ENCODE assay signal across 24 cellular contexts in genomic region chr17:57774872-57775271, GRCh38. TPM values are rescaled to one million over a fixed set of nuclear protein-coding genes. Genes with fewer than 3 reads are reported as not detected.
"Had no signal": no experiment of that assay in that cellular context is flagged by ENCODE, and none has a peak within 500 bp of the region (broad histone marks: within the 10 kb centered on the region; RNA-seq: fewer than 3 reads in every experiment).

No MANE protein-coding gene starts in this region.

- ATAC-seq: heart left ventricle; left colon; left ventricle myocardium superior; natural killer cell treated with Interleukin-12 subunit alpha and Interleukin-12 subunit beta and Interleukin-15 and Interleukin-18, amount 100 ng/mL, for 72 hours; stimulated activated naive B cell treated with anti-CD40 and anti-IgM and Interleukin-4, amounts not matched to agents 10 μg/mL and 1 μg/mL and 100 μg/mL, for 72 hours; stimulated activated naive CD8-positive, alpha-beta T cell treated with anti-CD3 and anti-CD28 coated beads, Interleukin-15, amount 100 ng/mL, for 72 hours; upper lobe of right lung had no signal

- H3K4me3 Mint-ChIP-seq: natural killer cell treated with Interleukin-12 subunit alpha and Interleukin-12 subunit beta and Interleukin-15 and Interleukin-18, amount 100 ng/mL, for 72 hours; stimulated activated naive B cell treated with anti-CD40 and anti-IgM and Interleukin-4, amounts not matched to agents 10 μg/mL and 1 μg/mL and 100 μg/mL, for 72 hours; stimulated activated naive CD8-positive, alpha-beta T cell treated with anti-CD3 and anti-CD28 coated beads, Interleukin-15, amount 100 ng/mL, for 72 hours had no signal

- H3K36me3 ChIP-seq: heart left ventricle, sigmoid colon, tibial nerve, upper lobe of right lung, vagina had no signal

- H3K4me1 Mint-ChIP-seq: stimulated activated naive CD8-positive, alpha-beta T cell treated with anti-CD3 and anti-CD28 coated beads, Interleukin-15, amount 100 ng/mL, for 72 hours had no signal

- H3K27me3 ChIP-seq: sigmoid colon, testis, tibial nerve, upper lobe of right lung, vagina had no signal

- H3K36me3 Mint-ChIP-seq: natural killer cell treated with Interleukin-12 subunit alpha and Interleukin-12 subunit beta and Interleukin-15 and Interleukin-18, amount 100 ng/mL, for 72 hours; stimulated activated naive B cell treated with anti-CD40 and anti-IgM and Interleukin-4, amounts not matched to agents 10 μg/mL and 1 μg/mL and 100 μg/mL, for 72 hours had no signal

- H3K4me1 ChIP-seq: sigmoid colon, testis, tibial nerve, vagina had no signal

- H3K9me3 Mint-ChIP-seq: natural killer cell treated with Interleukin-12 subunit alpha and Interleukin-12 subunit beta and Interleukin-15 and Interleukin-18, amount 100 ng/mL, for 72 hours; stimulated activated naive B cell treated with anti-CD40 and anti-IgM and Interleukin-4, amounts not matched to agents 10 μg/mL and 1 μg/mL and 100 μg/mL, for 72 hours; stimulated activated naive CD8-positive, alpha-beta T cell treated with anti-CD3 and anti-CD28 coated beads, Interleukin-15, amount 100 ng/mL, for 72 hours had no signal

- H3K4me3 ChIP-seq: heart left ventricle, lung, sigmoid colon, skin epidermis, testis, tibial nerve, upper lobe of right lung, vagina had no signal

- DNase-seq: dermis blood vessel endothelial cell; foreskin melanocyte; heart left ventricle; hippocampal formation; left colon; left ventricle myocardium superior; mesenchymal stem cell; midbrain; sigmoid colon; stimulated activated CD4-positive, alpha-beta T cell treated with anti-CD3 and anti-CD28 coated beads, Interleukin-2, amount 100 ng/mL, for 24 hours; stimulated activated CD4-positive, alpha-beta T cell treated with anti-CD3 and anti-CD28 coated beads, Interleukin-4, amount 100 ng/mL, for 4 hours; stimulated activated naive B cell treated with anti-CD40 and anti-IgM and Interleukin-4, amounts not matched to agents 10 μg/mL and 1 μg/mL and 100 μg/mL, for 72 hours; stimulated activated naive CD8-positive, alpha-beta T cell treated with anti-CD3 and anti-CD28 coated beads, Interleukin-15, amount 100 ng/mL, for 72 hours; testis; upper lobe of right lung had no signal

- H3K27ac ChIP-seq: heart left ventricle, sigmoid colon, skin epidermis, testis, tibial nerve, upper lobe of right lung, vagina had no signal

- H3K27ac Mint-ChIP-seq: natural killer cell treated with Interleukin-12 subunit alpha and Interleukin-12 subunit beta and Interleukin-15 and Interleukin-18, amount 100 ng/mL, for 72 hours; stimulated activated naive B cell treated with anti-CD40 and anti-IgM and Interleukin-4, amounts not matched to agents 10 μg/mL and 1 μg/mL and 100 μg/mL, for 72 hours; stimulated activated naive CD8-positive, alpha-beta T cell treated with anti-CD3 and anti-CD28 coated beads, Interleukin-15, amount 100 ng/mL, for 72 hours had no signal

- H3K9me3 ChIP-seq: heart left ventricle, sigmoid colon, testis, tibial nerve, upper lobe of right lung, vagina had no signal

RNA-seq across cellular contexts. Expression of gene CCDC182, which starts 29.8 kb away (rescaled TPM):
- total RNA-seq: dermis blood vessel endothelial cell; heart left ventricle; kidney epithelial cell; left colon; left ventricle myocardium superior; lung; natural killer cell treated with Interleukin-12 subunit alpha and Interleukin-12 subunit beta and Interleukin-15 and Interleukin-18, amount 100 ng/mL, for 72 hours; omental fat pad; pulmonary artery endothelial cell; sigmoid colon; subcutaneous adipose tissue; tibial nerve; upper lobe of right lung; vagina had no signal
